ENCODE assay signal across 10 cellular contexts in genomic region chr1:33332357-33332789, GRCh38. TPM values are rescaled to one million over a fixed set of nuclear protein-coding genes. Genes with fewer than 3 reads are reported as not detected.
DNase-seq lines count a peak whose midpoint lies in the region; TF ChIP-seq lines count a peak whose summit lies in the region.
"Had no signal": no experiment of that assay in that cellular context is flagged by ENCODE, and none has a peak within 500 bp of the region (broad histone marks: within the 10 kb centered on the region; RNA-seq: fewer than 3 reads in every experiment).

No MANE protein-coding gene starts in this region.

- H3K4me3 Mint-ChIP-seq in activated CD4-positive, alpha-beta T cell treated with anti-CD3 and anti-CD28 coated beads, Interleukin-2, amount 10 ng/mL, durations not matched to agents 24 days and 14 days, result no peak overlapping the region
- no peak overlapping the region for H3K4me3 Mint-ChIP-seq in activated CD4-positive, alpha-beta T cell treated with anti-CD3 and anti-CD28 coated beads, Interleukin-2, amount 10 ng/mL, durations not matched to agents 7 days and 5 days
- H3K4me3 Mint-ChIP-seq in endothelial cell (ENCODE audit: unreplicated experiment) (peak overlapping the region; percentile 72), Calu3 (ENCODE audit: low read depth, unreplicated experiment) (no peak overlapping the region)
- H3K4me3 Mint-ChIP-seq in activated naive CD8-positive, alpha-beta T cell treated with anti-CD3 and anti-CD28 coated beads for 36 hours, result no peak overlapping the region
- no peak overlapping the region for H3K4me3 Mint-ChIP-seq in activated T-cell treated with anti-CD3 and anti-CD28 coated beads, Interleukin-2, amount 50 U/mL, for 24 hours
- H3K4me3 Mint-ChIP-seq: T-helper 17 cell had no signal

- no peaks in the 10 kb centered on the region for H3K27me3 ChIP-seq in tibial nerve

- intact Hi-C loops in activated CD4-positive, alpha-beta T cell treated with anti-CD3 and anti-CD28 coated beads, Interleukin-2, amount 10 ng/mL, durations not matched to agents 24 days and 14 days (cut with micrococcal nuclease), result no loop called here
- intact Hi-C loops in Calu3 (cut with micrococcal nuclease; ENCODE audit: unreplicated experiment), result no loop called here

- CTCF ChIA-PET in activated CD4-positive, alpha-beta T cell treated with anti-CD3 and anti-CD28 coated beads, Interleukin-2, amount 10 ng/mL, durations not matched to agents 7 days and 5 days (lab: Charles Lee), result no interaction called here
- CTCF ChIA-PET in Calu3 (lab: Charles Lee), result no interaction called here

- no TSS peak for BruUV-seq in Calu3 (replicated peaks; lab: Mats Ljungman, UMichigan)

- no peak for TF ChIP-seq POLR2A in tibial nerve (IDR thresholded peaks at IDR 0.05)

- TF ChIP-seq EP300 in tibial nerve (IDR thresholded peaks at IDR 0.05), result no peak

- no peaks in the 10 kb centered on the region for H3K9me3 ChIP-seq in tibial nerve

- H3K4me1 Mint-ChIP-seq in activated CD4-positive, alpha-beta T cell treated with anti-CD3 and anti-CD28 coated beads, Interleukin-2, amount 10 ng/mL, durations not matched to agents 24 days and 14 days, result peaks cover 11% of the 10 kb centered on the region
- H3K4me1 Mint-ChIP-seq in activated CD4-positive, alpha-beta T cell treated with anti-CD3 and anti-CD28 coated beads, Interleukin-2, amount 10 ng/mL, durations not matched to agents 7 days and 5 days, result peaks cover 12% of the 10 kb centered on the region
- H3K4me1 Mint-ChIP-seq in endothelial cell (ENCODE audit: unreplicated experiment), result peaks cover 45% of the 10 kb centered on the region
- peaks cover 6% of the 10 kb centered on the region for H3K4me1 Mint-ChIP-seq in activated naive CD8-positive, alpha-beta T cell treated with anti-CD3 and anti-CD28 coated beads for 36 hours
- H3K4me1 Mint-ChIP-seq in activated T-cell treated with anti-CD3 and anti-CD28 coated beads, Interleukin-2, amount 50 U/mL, for 24 hours (ENCODE audit: low read depth), result peaks cover 10% of the 10 kb centered on the region
- peaks cover 12% of the 10 kb centered on the region for H3K4me1 Mint-ChIP-seq in Calu3 (ENCODE audit: low read depth, unreplicated experiment)

- TF ChIP-seq CTCF in endothelial cell (IDR thresholded peaks at IDR 0.05; ENCODE audit: unreplicated experiment) (no peak), tibial nerve (IDR thresholded peaks at IDR 0.05) (no peak), Calu3 (IDR thresholded peaks at IDR 0.05; ENCODE audit: unreplicated experiment) (no peak)

- peak overlapping the region; percentile 34 for H3K27ac Mint-ChIP-seq in activated CD4-positive, alpha-beta T cell treated with anti-CD3 and anti-CD28 coated beads, Interleukin-2, amount 10 ng/mL, durations not matched to agents 24 days and 14 days
- H3K27ac Mint-ChIP-seq in activated CD4-positive, alpha-beta T cell treated with anti-CD3 and anti-CD28 coated beads, Interleukin-2, amount 10 ng/mL, durations not matched to agents 7 days and 5 days, result no peak overlapping the region
- H3K27ac Mint-ChIP-seq in endothelial cell (ENCODE audit: unreplicated experiment) (peak overlapping the region; percentile 67), Calu3 (ENCODE audit: unreplicated experiment) (no peak overlapping the region)
- no peak overlapping the region for H3K27ac Mint-ChIP-seq in activated naive CD8-positive, alpha-beta T cell treated with anti-CD3 and anti-CD28 coated beads for 36 hours
- H3K27ac Mint-ChIP-seq in activated T-cell treated with anti-CD3 and anti-CD28 coated beads, Interleukin-2, amount 50 U/mL, for 24 hours, result no peak overlapping the region
- H3K27ac Mint-ChIP-seq: T-helper 17 cell had no signal

- H3K4me3 ChIP-seq in tibial nerve, result no peak overlapping the region

- H3K36me3 Mint-ChIP-seq in activated CD4-positive, alpha-beta T cell treated with anti-CD3 and anti-CD28 coated beads, Interleukin-2, amount 10 ng/mL, durations not matched to agents 24 days and 14 days (ENCODE audit: low read depth), result peaks cover 48% of the 10 kb centered on the region
- peaks cover 28% of the 10 kb centered on the region for H3K36me3 Mint-ChIP-seq in activated CD4-positive, alpha-beta T cell treated with anti-CD3 and anti-CD28 coated beads, Interleukin-2, amount 10 ng/mL, durations not matched to agents 7 days and 5 days (ENCODE audit: low read depth)
- H3K36me3 Mint-ChIP-seq in endothelial cell (ENCODE audit: low read depth, unreplicated experiment) (peaks cover 54% of the 10 kb centered on the region), Calu3 (ENCODE audit: insufficient read depth, unreplicated experiment) (peaks cover 67% of the 10 kb centered on the region)
- peaks cover 8% of the 10 kb centered on the region for H3K36me3 Mint-ChIP-seq in activated naive CD8-positive, alpha-beta T cell treated with anti-CD3 and anti-CD28 coated beads for 36 hours
- peaks cover 79% of the 10 kb centered on the region for H3K36me3 Mint-ChIP-seq in activated T-cell treated with anti-CD3 and anti-CD28 coated beads, Interleukin-2, amount 50 U/mL, for 24 hours (ENCODE audit: low read depth)

- H3K4me1 ChIP-seq in tibial nerve, result peaks cover 3 to 89% (median 67%) of the 10 kb centered on the region in 4 donors

- no peak for DNase-seq in activated CD4-positive, alpha-beta T cell treated with anti-CD3 and anti-CD28 coated beads, Interleukin-2, amount 10 ng/mL, durations not matched to agents 24 days and 14 days
- no peak for DNase-seq in activated CD4-positive, alpha-beta T cell treated with anti-CD3 and anti-CD28 coated beads, Interleukin-2, amount 10 ng/mL, durations not matched to agents 7 days and 5 days
- DNase-seq in endothelial cell (ENCODE audit: low spot score) (no peak), myocyte (ENCODE audit: low read depth) (peak; percentile 74), tibial nerve (ENCODE audit: low spot score in 2 of 2) (no peak), Calu3 (no peak)
- no peak for DNase-seq in activated naive CD8-positive, alpha-beta T cell treated with anti-CD3 and anti-CD28 coated beads for 36 hours
- no peak for DNase-seq in activated T-cell treated with anti-CD3 and anti-CD28 coated beads, Interleukin-2, amount 50 U/mL, for 24 hours
- DNase-seq: NCI-H526, T-helper 17 cell had no signal

- WGBS in tibial nerve, 2 donors, result 71 to 78% methylated on average over 10 of the region's 10 CpGs

- POLR2A ChIA-PET in activated CD4-positive, alpha-beta T cell treated with anti-CD3 and anti-CD28 coated beads, Interleukin-2, amount 10 ng/mL, durations not matched to agents 7 days and 5 days (lab: Charles Lee), result no interaction called here

- H3K36me3 ChIP-seq in tibial nerve, result peaks cover 15 to 58% (median 25%) of the 10 kb centered on the region in 3 donors

- no peaks in the 10 kb centered on the region for H3K9me3 Mint-ChIP-seq in activated CD4-positive, alpha-beta T cell treated with anti-CD3 and anti-CD28 coated beads, Interleukin-2, amount 10 ng/mL, durations not matched to agents 24 days and 14 days
- H3K9me3 Mint-ChIP-seq in activated CD4-positive, alpha-beta T cell treated with anti-CD3 and anti-CD28 coated beads, Interleukin-2, amount 10 ng/mL, durations not matched to agents 7 days and 5 days, result no peaks in the 10 kb centered on the region
- H3K9me3 Mint-ChIP-seq in endothelial cell (ENCODE audit: unreplicated experiment) (no peaks in the 10 kb centered on the region), Calu3 (ENCODE audit: low read depth, unreplicated experiment) (no peaks in the 10 kb centered on the region)
- H3K9me3 Mint-ChIP-seq in activated naive CD8-positive, alpha-beta T cell treated with anti-CD3 and anti-CD28 coated beads for 36 hours, result no peaks in the 10 kb centered on the region
- H3K9me3 Mint-ChIP-seq in activated T-cell treated with anti-CD3 and anti-CD28 coated beads, Interleukin-2, amount 50 U/mL, for 24 hours, result no peaks in the 10 kb centered on the region

- H3K27me3 Mint-ChIP-seq in activated CD4-positive, alpha-beta T cell treated with anti-CD3 and anti-CD28 coated beads, Interleukin-2, amount 10 ng/mL, durations not matched to agents 24 days and 14 days, result no peaks in the 10 kb centered on the region
- H3K27me3 Mint-ChIP-seq in activated CD4-positive, alpha-beta T cell treated with anti-CD3 and anti-CD28 coated beads, Interleukin-2, amount 10 ng/mL, durations not matched to agents 7 days and 5 days, result no peaks in the 10 kb centered on the region
- peaks cover 5% of the 10 kb centered on the region for H3K27me3 Mint-ChIP-seq in endothelial cell (ENCODE audit: unreplicated experiment)
- no peaks in the 10 kb centered on the region for H3K27me3 Mint-ChIP-seq in activated naive CD8-positive, alpha-beta T cell treated with anti-CD3 and anti-CD28 coated beads for 36 hours
- H3K27me3 Mint-ChIP-seq in activated T-cell treated with anti-CD3 and anti-CD28 coated beads, Interleukin-2, amount 50 U/mL, for 24 hours, result no peaks in the 10 kb centered on the region
- no peaks in the 10 kb centered on the region for H3K27me3 Mint-ChIP-seq in Calu3 (ENCODE audit: unreplicated experiment)
- H3K27me3 Mint-ChIP-seq: T-helper 17 cell had no signal

- peak overlapping the region; percentile 60 to 98 (median 80) for H3K27ac ChIP-seq in tibial nerve

RNA-seq across cellular contexts. Expression of gene A3GALT2, which starts 11.5 kb away (rescaled TPM):
- not detected in 2 replicates for total RNA-seq in activated CD4-positive, alpha-beta T cell treated with anti-CD3 and anti-CD28 coated beads, Interleukin-2, amount 10 ng/mL, durations not matched to agents 24 days and 14 days
- total RNA-seq in activated CD4-positive, alpha-beta T cell treated with anti-CD3 and anti-CD28 coated beads, Interleukin-2, amount 10 ng/mL, durations not matched to agents 7 days and 5 days, result not detected
- total RNA-seq in endothelial cell (ENCODE audit: unreplicated experiment), result not detected
- total RNA-seq in myocyte, result 0.32 TPM in 1 of 2 replicates, not detected in the other
- polyA plus RNA-seq in myocyte (2012), result not detected
- under 1 TPM in 2 of 4 donors, not detected in 2; 0.42 to 0.66 TPM for total RNA-seq in tibial nerve
- total RNA-seq in activated naive CD8-positive, alpha-beta T cell treated with anti-CD3 and anti-CD28 coated beads for 36 hours, result not detected
- total RNA-seq in Calu3 (2022), result 0.61 TPM in 1 of 2 replicates, not detected in the other

Comparison
In these comparisons a context has a peak if more than half of its experiments do, and no peak if none do; other contexts are left out.
1. H3K27ac Mint-ChIP-seq: peak in activated CD4-positive, alpha-beta T cell treated with anti-CD3 and anti-CD28 coated beads, Interleukin-2, amount 10 ng/mL, durations not matched to agents 24 days and 14 days (single experiment) and endothelial cell (single experiment); none in activated CD4-positive, alpha-beta T cell treated with anti-CD3 and anti-CD28 coated beads, Interleukin-2, amount 10 ng/mL, durations not matched to agents 7 days and 5 days (single experiment), activated naive CD8-positive, alpha-beta T cell treated with anti-CD3 and anti-CD28 coated beads for 36 hours (single experiment), activated T-cell treated with anti-CD3 and anti-CD28 coated beads, Interleukin-2, amount 50 U/mL, for 24 hours (single experiment) and Calu3 (single experiment).